24 cellular contexts compared by ENCODE assay signal in genomic region chr20:4457566-4458543, GRCh38.
A peak's percentile ranks its signal among the peaks of the same experiment; 100 is the strongest.
DNase-seq lines count a peak whose midpoint lies in the region; ATAC-seq, FAIRE-seq and TF ChIP-seq lines count a peak whose summit lies in the region.
"Had no signal": no experiment of that assay in that cellular context is flagged by ENCODE, and none has a peak within 500 bp of the region (broad histone marks: within the 10 kb centered on the region; RNA-seq: fewer than 3 reads in every experiment).

No MANE protein-coding gene starts in this region.

- H3K36me3 ChIP-seq in right atrium auricular region (no peaks in the 10 kb centered on the region), bronchial epithelial cell (ENCODE audit: control insufficient read depth, insufficient read depth, low read length) (no peaks in the 10 kb centered on the region), keratinocyte (ENCODE audit: control insufficient read depth in 2 of 2, extremely low read depth in 1 of 2, insufficient read depth in 2 of 2, low read length in 2 of 2) (no peaks in the 10 kb centered on the region)
- H3K36me3 ChIP-seq: left lung had no signal

- H4K20me1 ChIP-seq in keratinocyte (ENCODE audit: control insufficient read depth, extremely low read depth, insufficient read depth, low read length) = no peaks in the 10 kb centered on the region

- TF ChIP-seq CTCF in right atrium auricular region (IDR thresholded peaks at IDR 0.05) (no peak), bronchial epithelial cell (IDR thresholded peaks at IDR 0.05; ENCODE audit: insufficient read depth, low read length, severe bottlenecking) (no peak), keratinocyte (optimal IDR thresholded peaks at IDR 0.05 in 1 of 3, IDR thresholded peaks at IDR 0.05 in 1 of 3, conservative IDR thresholded peaks at IDR 0.05 in 1 of 3; ENCODE audit: extremely low read depth in 1 of 3, insufficient read depth in 2 of 3, low read length in 3 of 3) (no peak)

- dilution Hi-C loops in keratinocyte (cut with MboI; ENCODE audit: extremely low pct_ligation_motif_present, low sequenced_read_pairs) = no loop called here

- H3K9ac ChIP-seq in keratinocyte (ENCODE audit: control insufficient read depth, extremely low read depth, insufficient read depth, low read length) = no peak overlapping the region
- H3K9ac ChIP-seq: SK-N-SH had no signal

- no peaks in the 10 kb centered on the region for H3K9me1 ChIP-seq in keratinocyte (ENCODE audit: control insufficient read depth, extremely low read depth, insufficient read depth, low read length)

- DNase-seq in Right ventricle myocardium superior (no peak), right atrium auricular region (ENCODE audit: low spot score) (no peak), bronchial epithelial cell (ENCODE audit: low read depth) (peak; percentile 74), keratinocyte (ENCODE audit: low read depth, low spot score) (no peak), GOT3 (lab: John Stamatoyannopoulos, UW) (no peak), pons (ENCODE audit: low spot score) (no peak)
- DNase-seq in activated CD4-positive, CD25-positive, alpha-beta regulatory T cell treated with anti-CD3 and anti-CD28 coated beads, Interleukin-2, amount 50 U/mL, for 72 hours = no peak
- DNase-seq: activated B cell treated with CpG ODN at 0.5 μM for 24 hours; activated CD8-positive, alpha-beta T cell treated with anti-CD3 and anti-CD28 coated beads for 36 hours; amniotic stem cell; C1 segment of cervical spinal cord; caudate nucleus; KG1; left lung; mucosa of descending colon; NCI-H1048; NCI-H2029; NCI-H446; SK-N-SH; stimulated activated CD4-positive, alpha-beta T cell treated with anti-CD3 and anti-CD28 coated beads, Interleukin-12 subunit alpha, Interleukin-12 subunit beta, amount 100 ng/mL, for 4 hours had no signal

- H3K27ac ChIP-seq in right atrium auricular region (no peak overlapping the region), keratinocyte (ENCODE audit: control insufficient read depth, insufficient read depth, low read length) (no peak overlapping the region)
- H3K27ac ChIP-seq: left lung had no signal

- FAIRE-seq in bronchial epithelial cell (lab: Jason Lieb, UNC) = no peak
- FAIRE-seq in keratinocyte (lab: Jason Lieb, UNC) = peak; percentile 71
- FAIRE-seq: urothelium cell line had no signal

- intact Hi-C loops in Right ventricle myocardium superior (cut with DNase I) = no loop called here

- H2AFZ ChIP-seq in keratinocyte (ENCODE audit: control insufficient read depth, low read length) = no peak overlapping the region

- H3K9me3 ChIP-seq in right atrium auricular region (no peaks in the 10 kb centered on the region), keratinocyte (ENCODE audit: control insufficient read depth, low read depth, low read length) (no peaks in the 10 kb centered on the region)
- H3K9me3 ChIP-seq: left lung, mucosa of descending colon, SK-N-SH had no signal

- H3K79me2 ChIP-seq in keratinocyte (ENCODE audit: control insufficient read depth, insufficient read depth, low read length) = no peaks in the 10 kb centered on the region

- no peaks in the 10 kb centered on the region for H3K27me3 ChIP-seq in right atrium auricular region
- no peaks in the 10 kb centered on the region for H3K27me3 ChIP-seq in bronchial epithelial cell (ENCODE audit: control insufficient read depth, insufficient read depth, low read length)
- H3K27me3 ChIP-seq in keratinocyte (ENCODE audit: control insufficient read depth, extremely low read depth, insufficient read depth, low read length) = no peaks in the 10 kb centered on the region
- H3K27me3 ChIP-seq: left lung had no signal

- H3K4me3 ChIP-seq in right atrium auricular region (no peak overlapping the region), bronchial epithelial cell (ENCODE audit: low read depth, low read length) (no peak overlapping the region), keratinocyte (ENCODE audit: control insufficient read depth in 2 of 3, extremely low read depth in 1 of 3, insufficient read depth in 2 of 3, low read depth in 1 of 3, low read length in 3 of 3) (no peak overlapping the region)
- H3K4me3 ChIP-seq: left lung, mucosa of descending colon had no signal

- ATAC-seq in Right ventricle myocardium superior (ENCODE audit: poor library complexity) (peak; percentile 90), HG03521 (IDR thresholded peaks at IDR 0.05; ENCODE audit: unreplicated experiment) (no peak)
- ATAC-seq: activated CD8-positive, alpha-beta T cell treated with anti-CD3 and anti-CD28 coated beads for 36 hours; esophagus mucosa; left lung; mucosa of descending colon; Panc1 had no signal

- no peaks in the 10 kb centered on the region for H3K4me1 ChIP-seq in right atrium auricular region
- peaks cover 16% of the 10 kb centered on the region for H3K4me1 ChIP-seq in keratinocyte (ENCODE audit: control insufficient read depth, extremely low read depth, insufficient read depth, low read length)
- H3K4me1 ChIP-seq: left lung had no signal

- no peak overlapping the region for H3K4me2 ChIP-seq in keratinocyte (ENCODE audit: control insufficient read depth, extremely low read depth, insufficient read depth, low read depth, low read length)
- H3K4me2 ChIP-seq: SK-N-SH had no signal
